ENCODE assay signal across 1 cellular context in genomic region chr6:69780585-69781178, GRCh38.
TF ChIP-seq lines count a peak whose summit lies in the region.

No MANE protein-coding gene starts in this region.

TF ChIP-seq in GM12878, 131 proteins besides CTCF, POLR2A, EP300 and RAD21:
- TF ChIP-seq SREBF2 (IDR thresholded peaks at IDR 0.05; ENCODE audit: low read length) = no peak
- TF ChIP-seq KLF5 (IDR thresholded peaks at IDR 0.05; ENCODE audit: partially characterized antibody) = no peak
- TF ChIP-seq IRF4 (IDR thresholded peaks at IDR 0.05; ENCODE audit: low read depth, low read length) = no peak
- TF ChIP-seq MYC (IDR thresholded peaks at IDR 0.05; ENCODE audit: insufficient read depth, insufficient read length, insufficient replicate concordance, low read length, severe bottlenecking) = no peak
- TF ChIP-seq GABPA (IDR thresholded peaks at IDR 0.05; ENCODE audit: low read depth) = no peak
- no peak for TF ChIP-seq ZNF622 (IDR thresholded peaks at IDR 0.05)
- peak; percentile 23 to 33; a peak in 2 of 4 replicates for TF ChIP-seq IKZF2 (IDR thresholded peaks at IDR 0.05)
- TF ChIP-seq CBFB (IDR thresholded peaks at IDR 0.05; ENCODE audit: low read depth) = no peak
- TF ChIP-seq ZSCAN29 (IDR thresholded peaks at IDR 0.05) = no peak
- no peak for TF ChIP-seq NFXL1 (IDR thresholded peaks at IDR 0.05; ENCODE audit: borderline replicate concordance)
- no peak for TF ChIP-seq RB1 (IDR thresholded peaks at IDR 0.05; ENCODE audit: borderline replicate concordance)
- no peak for TF ChIP-seq ZNF384 (IDR thresholded peaks at IDR 0.05; ENCODE audit: borderline replicate concordance, low read depth, low read length)
- no peak for TF ChIP-seq NRF1 (conservative IDR thresholded peaks at IDR 0.05; ENCODE audit: low read depth, low read length)
- peak; percentile 41; the same call in 1 of the 2 replicates for TF ChIP-seq ATF7 (IDR thresholded peaks at IDR 0.05; ENCODE audit: low read depth)
- no peak for TF ChIP-seq TCF12 (IDR thresholded peaks at IDR 0.05; ENCODE audit: low read depth, low read length)
- TF ChIP-seq EGR1 (IDR thresholded peaks at IDR 0.05; ENCODE audit: borderline replicate concordance in 1 of 2, low read depth in 2 of 2, low read length in 2 of 2) = no peak
- TF ChIP-seq, protein P1, sequence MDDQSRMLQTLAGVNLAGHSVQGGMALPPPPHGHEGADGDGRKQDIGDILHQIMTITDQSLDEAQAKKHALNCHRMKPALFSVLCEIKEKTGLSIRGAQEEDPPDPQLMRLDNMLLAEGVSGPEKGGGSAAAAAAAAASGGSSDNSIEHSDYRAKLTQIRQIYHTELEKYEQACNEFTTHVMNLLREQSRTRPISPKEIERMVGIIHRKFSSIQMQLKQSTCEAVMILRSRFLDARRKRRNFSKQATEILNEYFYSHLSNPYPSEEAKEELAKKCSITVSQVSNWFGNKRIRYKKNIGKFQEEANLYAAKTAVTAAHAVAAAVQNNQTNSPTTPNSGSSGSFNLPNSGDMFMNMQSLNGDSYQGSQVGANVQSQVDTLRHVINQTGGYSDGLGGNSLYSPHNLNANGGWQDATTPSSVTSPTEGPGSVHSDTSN (IDR thresholded peaks at IDR 0.05; ENCODE audit: insufficient replicate concordance, low read depth, low read length) = no peak
- TF ChIP-seq RELA (IDR thresholded peaks at IDR 0.05; ENCODE audit: borderline replicate concordance, partially characterized antibody) = no peak
- TF ChIP-seq, protein P2, sequence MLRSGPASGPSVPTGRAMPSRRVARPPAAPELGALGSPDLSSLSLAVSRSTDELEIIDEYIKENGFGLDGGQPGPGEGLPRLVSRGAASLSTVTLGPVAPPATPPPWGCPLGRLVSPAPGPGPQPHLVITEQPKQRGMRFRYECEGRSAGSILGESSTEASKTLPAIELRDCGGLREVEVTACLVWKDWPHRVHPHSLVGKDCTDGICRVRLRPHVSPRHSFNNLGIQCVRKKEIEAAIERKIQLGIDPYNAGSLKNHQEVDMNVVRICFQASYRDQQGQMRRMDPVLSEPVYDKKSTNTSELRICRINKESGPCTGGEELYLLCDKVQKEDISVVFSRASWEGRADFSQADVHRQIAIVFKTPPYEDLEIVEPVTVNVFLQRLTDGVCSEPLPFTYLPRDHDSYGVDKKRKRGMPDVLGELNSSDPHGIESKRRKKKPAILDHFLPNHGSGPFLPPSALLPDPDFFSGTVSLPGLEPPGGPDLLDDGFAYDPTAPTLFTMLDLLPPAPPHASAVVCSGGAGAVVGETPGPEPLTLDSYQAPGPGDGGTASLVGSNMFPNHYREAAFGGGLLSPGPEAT (IDR thresholded peaks at IDR 0.05; ENCODE audit: low read depth) = peak; percentile 20; the same call in 1 of the 2 replicates
- no peak for TF ChIP-seq YBX1 (IDR thresholded peaks at IDR 0.05)
- TF ChIP-seq STAT1 (conservative IDR thresholded peaks at IDR 0.05) = no peak
